ENCODE assay signal across 9 cellular contexts in the genomic region with DNA sequence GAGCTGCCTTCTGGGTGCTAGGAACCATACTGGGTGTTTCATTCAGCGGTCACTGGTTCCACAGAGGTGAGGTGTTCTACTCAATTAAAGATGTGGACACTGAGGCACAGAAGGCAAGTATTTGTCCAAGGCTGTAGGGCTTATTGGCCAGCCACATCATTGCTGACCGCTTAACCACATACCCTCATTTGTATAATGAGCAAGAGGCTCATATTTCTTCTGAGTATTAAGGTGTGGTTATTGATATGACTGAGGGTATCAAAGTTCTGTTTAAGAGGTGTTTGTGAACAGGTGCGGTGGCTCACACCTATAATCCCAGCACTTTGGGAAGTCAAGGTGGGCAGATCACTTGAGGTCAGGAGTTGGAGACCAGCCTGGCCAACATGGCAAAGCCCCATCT. TPM values are rescaled to one million over a fixed set of nuclear protein-coding genes. Genes with fewer than 3 reads are reported as not detected.
DNase-seq lines count a peak whose midpoint lies in the region; ATAC-seq, FAIRE-seq and TF ChIP-seq lines count a peak whose summit lies in the region.
"Had no signal": no experiment of that assay in that cellular context is flagged by ENCODE, and none has a peak within 500 bp of the region (broad histone marks: within the 10 kb centered on the region; RNA-seq: fewer than 3 reads in every experiment).

No MANE protein-coding gene starts in this region.

- POLR2A ChIA-PET in GM12878 (lab: Charles Lee), result interaction anchor here (0.5 to 9.1 kb wide), 5 partner anchors 10 to 203 kb away, joined by 3 to 80 read pairs (median 6); a partner anchor contains a TSS
- POLR2A ChIA-PET in naive thymus-derived CD4-positive, alpha-beta T cell (lab: Charles Lee), result interaction anchor here (0.6 to 5.1 kb wide), 3 partner anchors 14 to 420 kb away, joined by 3 to 51 read pairs (median 3); a partner anchor contains a TSS

- TF ChIP-seq CTCF in left ventricle myocardium inferior (IDR thresholded peaks at IDR 0.05; ENCODE audit: borderline replicate concordance) (no peak), GM12878 (IDR thresholded peaks at IDR 0.05 in 2 of 3, conservative IDR thresholded peaks at IDR 0.05 in 1 of 3; ENCODE audit: control insufficient read depth in 2 of 3, extremely low read depth in 1 of 3, insufficient read depth in 1 of 3, low read depth in 3 of 3, low read length in 3 of 3) (no peak), upper lobe of left lung (IDR thresholded peaks at IDR 0.05) (no peak), endodermal cell (conservative IDR thresholded peaks at IDR 0.05) (no peak)

- H4K20me1 ChIP-seq in GM12878 (ENCODE audit: control insufficient read depth, insufficient read depth), result peaks cover 39% of the 10 kb centered on the region

- H2AFZ ChIP-seq in GM12878 (ENCODE audit: control insufficient read depth, low read depth, low read length), result no peak overlapping the region

- H3K9me3 Mint-ChIP-seq in naive thymus-derived CD4-positive, alpha-beta T cell, result peaks cover 0 to 2% (median 0%) of the 10 kb centered on the region in 11 donors
- no peaks in the 10 kb centered on the region for H3K9me3 Mint-ChIP-seq in endodermal cell

- H3K27me3 ChIP-seq in left ventricle myocardium inferior (ENCODE audit: low read depth) (no peaks in the 10 kb centered on the region), GM12878 (replicated peaks in 1 of 2; ENCODE audit: control insufficient read depth in 2 of 2, insufficient read depth in 2 of 2, low read length in 1 of 2) (no peaks in the 10 kb centered on the region), upper lobe of left lung (no peaks in the 10 kb centered on the region), endodermal cell (ENCODE audit: control insufficient read depth, insufficient read depth, low read length, poor library complexity, severe bottlenecking) (no peaks in the 10 kb centered on the region)
- no peaks in the 10 kb centered on the region for H3K27me3 ChIP-seq in naive thymus-derived CD4-positive, alpha-beta T cell (ENCODE audit: control insufficient read depth in 2 of 2, insufficient read depth in 2 of 2, low read length in 2 of 2)

- H3K9me3 ChIP-seq in left ventricle myocardium inferior (replicated peaks) (no peaks in the 10 kb centered on the region), GM12878 (replicated peaks; ENCODE audit: control insufficient read depth, insufficient read depth, low read length) (no peaks in the 10 kb centered on the region), upper lobe of left lung (no peaks in the 10 kb centered on the region), endodermal cell (ENCODE audit: control insufficient read depth, low read length) (no peaks in the 10 kb centered on the region)
- H3K9me3 ChIP-seq in naive thymus-derived CD4-positive, alpha-beta T cell (ENCODE audit: control insufficient read depth in 2 of 3, low read length in 3 of 3), result no peaks in the 10 kb centered on the region

- no peak for TF ChIP-seq POLR2A in GM12878 (IDR thresholded peaks at IDR 0.05; ENCODE audit: low read depth, low read length)
- TF ChIP-seq POLR2A in upper lobe of left lung (IDR thresholded peaks at IDR 0.05), result no peak

- CTCF ChIA-PET in GM12878 (lab: Yijun Ruan, JAX), result interaction anchor here (1.1 to 2.1 kb wide), 3 partner anchors 12 to 30 kb away, joined by 3 to 7 read pairs (median 3); a partner anchor contains a TSS
- CTCF ChIA-PET in naive thymus-derived CD4-positive, alpha-beta T cell (lab: Charles Lee), result interaction anchor here (0.7 kb wide), 1 partner anchor 263 kb away, joined by 3 read pairs; no protein-coding TSS in a partner anchor

- TF ChIP-seq RAD21 in GM12878 (IDR thresholded peaks at IDR 0.05; ENCODE audit: insufficient read depth, low read depth, low read length), result no peak

- SMC1A ChIA-PET in GM12878 (lab: Charles Lee; ENCODE audit: uncharacterized antibody, unreplicated experiment), result interaction anchor here (1.0 to 12.4 kb wide), 7 partner anchors 8 to 263 kb away, joined by 3 to 113 read pairs (median 4); a partner anchor contains a TSS

- RAD21 ChIA-PET in GM12878 (lab: Charles Lee; ENCODE audit: unreplicated experiment), result interaction anchor here (4.1 to 8.0 kb wide), 2 partner anchors 13 kb away, joined by 47 to 51 read pairs; a partner anchor contains a TSS

- in situ Hi-C loops in GM12878 (cut with MboI), result no loop called here

- BruUV-seq in GM12878 (replicated peaks; lab: Mats Ljungman, UMichigan), result no TSS peak

- peaks cover 100% of the 10 kb centered on the region for H3K79me2 ChIP-seq in GM12878 (ENCODE audit: control insufficient read depth, insufficient read depth, low read length)

- no peak for FAIRE-seq in GM12878 (lab: Jason Lieb, UNC)

- H3K36me3 ChIP-seq in left ventricle myocardium inferior (no peaks in the 10 kb centered on the region), GM12878 (ENCODE audit: control insufficient read depth in 2 of 2, insufficient read depth in 2 of 2, low read length in 1 of 2) (peaks cover 2 to 13% of the 10 kb centered on the region in 2 experiments), upper lobe of left lung (no peaks in the 10 kb centered on the region), endodermal cell (ENCODE audit: control insufficient read depth, insufficient read depth, low read length) (peaks cover 21% of the 10 kb centered on the region)
- H3K36me3 ChIP-seq in naive thymus-derived CD4-positive, alpha-beta T cell (ENCODE audit: control insufficient read depth in 2 of 3, insufficient read depth in 3 of 3, low read length in 3 of 3), result no peaks in the 10 kb centered on the region

- H3K4me1 Mint-ChIP-seq in naive thymus-derived CD4-positive, alpha-beta T cell, result peaks cover 73 to 94% (median 89%) of the 10 kb centered on the region in 7 donors
- H3K4me1 Mint-ChIP-seq in endodermal cell, result peaks cover 67% of the 10 kb centered on the region

- H3K27ac Mint-ChIP-seq in naive thymus-derived CD4-positive, alpha-beta T cell, result peak overlapping the region in 6 of 9 donors; percentile 64 to 92 (median 82)
- H3K27ac Mint-ChIP-seq in endodermal cell, result no peak overlapping the region

- no peaks in the 10 kb centered on the region for H3K27me3 Mint-ChIP-seq in naive thymus-derived CD4-positive, alpha-beta T cell
- H3K27me3 Mint-ChIP-seq in endodermal cell (ENCODE audit: insufficient read depth), result no peaks in the 10 kb centered on the region

- peak overlapping the region; percentile 36 for H3K4me2 ChIP-seq in GM12878 (ENCODE audit: control insufficient read depth, insufficient read depth)

- H3K4me1 ChIP-seq in left ventricle myocardium inferior, result peaks cover 99% of the 10 kb centered on the region
- peaks cover 81% of the 10 kb centered on the region for H3K4me1 ChIP-seq in GM12878 (ENCODE audit: control insufficient read depth, insufficient read depth, low read length)
- peaks cover 80 to 81% of the 10 kb centered on the region in 2 donors for H3K4me1 ChIP-seq in naive thymus-derived CD4-positive, alpha-beta T cell (ENCODE audit: control insufficient read depth in 2 of 2, insufficient read depth in 2 of 2, low read length in 2 of 2)
- H3K4me1 ChIP-seq in upper lobe of left lung, result peaks cover 71 to 97% (median 76%) of the 10 kb centered on the region in 4 donors
- no peaks in the 10 kb centered on the region for H3K4me1 ChIP-seq in endodermal cell (ENCODE audit: control insufficient read depth, insufficient read depth, low read length)

- WGBS in GM12878 (ENCODE audit: insufficient coverage, insufficient replicate concordance, low lambda C conversion rate, missing lambda C conversion rate), result 19% methylated on average over 3 of the region's 3 CpGs
- WGBS in upper lobe of left lung, 2 donors, result 77 to 91% methylated on average over 3 of the region's 3 CpGs
- WGBS in endodermal cell (ENCODE audit: insufficient coverage in 1 of 2, insufficient read length in 1 of 2), 2 experiments, result 83 to 96% methylated on average over 1 to 3 of the region's 3 CpGs

- H3K9ac ChIP-seq in GM12878 (ENCODE audit: control insufficient read depth, insufficient read depth, low read length) (no peak overlapping the region), endodermal cell (ENCODE audit: extremely low read depth, low read length, poor library complexity, severe bottlenecking) (no peak overlapping the region)

- intact Hi-C loops in left ventricle myocardium inferior (cut with micrococcal nuclease) (no loop called here), left ventricle myocardium superior (cut with micrococcal nuclease) (no loop called here), GM12878 (cut with micrococcal nuclease; ENCODE audit: unreplicated experiment) (no loop called here)
- intact Hi-C loops in naive thymus-derived CD4-positive, alpha-beta T cell (cut with micrococcal nuclease), result no loop called here

- H3K4me3 Mint-ChIP-seq in naive thymus-derived CD4-positive, alpha-beta T cell, result peak overlapping the region in 8 of 10 donors; percentile 23 to 85 (median 76)
- H3K4me3 Mint-ChIP-seq in endodermal cell, result no peak overlapping the region

- peak overlapping the region; percentile 13 for H3K4me3 ChIP-seq in left ventricle myocardium inferior
- H3K4me3 ChIP-seq in GM12878, result 0 out of 2 replicates have a peak overlapping the region, but pooled peaks have one; percentile 42
- H3K4me3 ChIP-seq in naive thymus-derived CD4-positive, alpha-beta T cell (ENCODE audit: low read length), result no peak overlapping the region
- no peak overlapping the region for H3K4me3 ChIP-seq in upper lobe of left lung
- H3K4me3 ChIP-seq in endodermal cell (ENCODE audit: low read length), result no peak overlapping the region

- peak overlapping the region; percentile 83 for H3K27ac ChIP-seq in left ventricle myocardium inferior (replicated peaks)
- peak overlapping the region; percentile 50; the same call in 1 of the 2 replicates for H3K27ac ChIP-seq in GM12878 (ENCODE audit: control insufficient read depth, insufficient read depth)
- H3K27ac ChIP-seq in naive thymus-derived CD4-positive, alpha-beta T cell (ENCODE audit: low read depth, low read length), result peak overlapping the region; percentile 51
- H3K27ac ChIP-seq in upper lobe of left lung, result peak overlapping the region in 3 of 4 donors; percentile 24 to 72 (median 37)
- no peak overlapping the region for H3K27ac ChIP-seq in endodermal cell (ENCODE audit: low read depth, low read length)

- H3K36me3 Mint-ChIP-seq in naive thymus-derived CD4-positive, alpha-beta T cell, result peaks cover 0 to 19% (median 0%) of the 10 kb centered on the region in 5 donors
- H3K36me3 Mint-ChIP-seq in endodermal cell (ENCODE audit: low read depth), result peaks cover 2% of the 10 kb centered on the region

- no peak; a peak in 1 of 4 replicates for TF ChIP-seq EP300 in GM12878 (IDR thresholded peaks at IDR 0.05; ENCODE audit: borderline replicate concordance in 1 of 2, control insufficient read depth in 1 of 2, low read depth in 2 of 2, low read length in 2 of 2)
- TF ChIP-seq EP300 in upper lobe of left lung (IDR thresholded peaks at IDR 0.05), result no peak

- no peak for DNase-seq in left ventricle myocardium inferior
- no peak for DNase-seq in left ventricle myocardium superior
- DNase-seq in GM12878 (ENCODE audit: low read depth, low spot score), result no peak
- DNase-seq in naive thymus-derived CD4-positive, alpha-beta T cell, result no peak
- no peak for DNase-seq in upper lobe of left lung
- no peak for DNase-seq in endodermal cell
- DNase-seq: activated CD8-positive, alpha-beta memory T cell treated with anti-CD3 and anti-CD28 coated beads for 24 hours had no signal

- ATAC-seq in left ventricle myocardium superior, result no peak
- ATAC-seq in GM12878, result peak; percentile 23
- ATAC-seq in naive thymus-derived CD4-positive, alpha-beta T cell, result no peak
- ATAC-seq in upper lobe of left lung (ENCODE audit: low FRiP score in 2 of 2), result no peak
- no peak for ATAC-seq in SK-N-SH treated with all-trans-retinoic acid at 6 μM for 48 hours
- no peak for ATAC-seq in GM18873 (IDR thresholded peaks at IDR 0.05; ENCODE audit: low FRiP score, unreplicated experiment)

RNA-seq across cellular contexts. Expression of a gene that starts 14.3 kb away (rescaled TPM):
- total RNA-seq in left ventricle myocardium inferior (26.0 TPM), left ventricle myocardium superior (26.1 TPM), GM12878 (2014; rRNA removed) (64.3 and 66.3 TPM in 2 replicates), GM12878 (2014; rRNA removed; fragmentation: Illumina TruSeq; extraction: Trizol) (65.0 and 68.2 TPM in 2 replicates), GM12878 (2021) (81.2 and 82.0 TPM in 2 replicates), upper lobe of left lung (10 to 100 TPM; 28.0 to 48.5 (median 43.3) TPM), endodermal cell (10 to 100 TPM; 73.2 to 93.6 TPM)
- 173 and 195 TPM in 2 replicates for total RNA-seq in GM12878 (2013; cell fraction: nucleolus; rRNA removed)
- 41.0 TPM for polyA plus RNA-seq in GM12878 (2011; ENCODE audit: low read depth)
- polyA plus RNA-seq in GM12878 (2011; rRNA removed) (108 and 145 TPM in 2 replicates), GM12878 (2014; fragmentation: Illumina TruSeq; extraction: Trizol) (85.4 and 87.7 TPM in 2 replicates), GM12878 (2014; fragmentation: Nextera tagmentation; extraction: Ambion mirVana) (10 to 100 TPM; 34.9 to 53.2 TPM), GM12878 (2014; rRNA removed) (69.8 and 70.9 TPM in 2 replicates), GM12878 (2016; fragmentation: Nextera tagmentation; extraction: Ambion mirVana) (10 to 100 TPM; 81.4 to 87.5 TPM)
- 114 and 133 TPM in 2 replicates for polyA plus RNA-seq in GM12878 (2011; cell fraction: cytosol; rRNA removed)
- polyA plus RNA-seq in GM12878 (2011; cell fraction: nucleus; rRNA removed), result 80.2 and 87.1 TPM in 2 replicates
- polyA plus RNA-seq in GM12878 (2012), result 58.2 and 59.6 TPM in 2 replicates
- 120 and 122 TPM in 2 replicates for polyA minus RNA-seq in GM12878 (2011; rRNA and poly(A)+ RNA removed)
- polyA minus RNA-seq in GM12878 (2011; cell fraction: cytosol; rRNA and poly(A)+ RNA removed), result 52.4 and 63.9 TPM in 2 replicates
- polyA minus RNA-seq in GM12878 (2011; cell fraction: nucleus; rRNA and poly(A)+ RNA removed), result 64.7 and 74.7 TPM in 2 replicates
- total RNA-seq in naive thymus-derived CD4-positive, alpha-beta T cell, result 100 to 1,000 TPM in 1 of 5 experiments, 10 to 100 TPM in 4; 80.7 to 101 (median 91.8) TPM
- 10 to 100 TPM; 69.4 to 96.8 TPM for polyA plus RNA-seq in naive thymus-derived CD4-positive, alpha-beta T cell
- 68.6 TPM for polyA plus RNA-seq in endodermal cell (2013, experiment 1 of 2)
- 67.6 TPM for polyA plus RNA-seq in endodermal cell (2013, experiment 2 of 2)

RNA-seq across cellular contexts. Expression of a gene that starts 53.2 kb away (rescaled TPM):
- total RNA-seq in left ventricle myocardium inferior (16.0 TPM), left ventricle myocardium superior (16.0 TPM), GM12878 (2014; rRNA removed) (9.3 and 9.8 TPM in 2 replicates), GM12878 (2014; rRNA removed; fragmentation: Illumina TruSeq; extraction: Trizol) (8.6 and 8.9 TPM in 2 replicates), GM12878 (2021) (22.2 and 23.3 TPM in 2 replicates), upper lobe of left lung (10 to 100 TPM; 23.7 to 87.0 (median 27.1) TPM), endodermal cell (10 to 100 TPM; 32.1 to 39.0 TPM)
- 80.1 and 89.1 TPM in 2 replicates for total RNA-seq in GM12878 (2013; cell fraction: nucleolus; rRNA removed)
- polyA plus RNA-seq in GM12878 (2011; ENCODE audit: low read depth), result 8.2 TPM
- polyA plus RNA-seq in GM12878 (2011; rRNA removed) (3.7 and 5.1 TPM in 2 replicates), GM12878 (2014; fragmentation: Illumina TruSeq; extraction: Trizol) (8.5 and 12.4 TPM in 2 replicates), GM12878 (2014; fragmentation: Nextera tagmentation; extraction: Ambion mirVana) (under 1 TPM; 0.52 to 0.91 TPM), GM12878 (2014; rRNA removed) (8.6 and 10.3 TPM in 2 replicates), GM12878 (2016; fragmentation: Nextera tagmentation; extraction: Ambion mirVana) (1 to 10 TPM; 5.3 to 6.1 TPM)
- 7.5 and 9.4 TPM in 2 replicates for polyA plus RNA-seq in GM12878 (2011; cell fraction: cytosol; rRNA removed)
- polyA plus RNA-seq in GM12878 (2011; cell fraction: nucleus; rRNA removed), result 15.9 and 22.4 TPM in 2 replicates
- polyA plus RNA-seq in GM12878 (2012), result 13.2 and 14.7 TPM in 2 replicates
- 15.6 and 20.9 TPM in 2 replicates for polyA minus RNA-seq in GM12878 (2011; rRNA and poly(A)+ RNA removed)
- polyA minus RNA-seq in GM12878 (2011; cell fraction: cytosol; rRNA and poly(A)+ RNA removed), result 11.9 and 12.1 TPM in 2 replicates
- polyA minus RNA-seq in GM12878 (2011; cell fraction: nucleus; rRNA and poly(A)+ RNA removed), result 16.8 and 30.8 TPM in 2 replicates
- total RNA-seq in naive thymus-derived CD4-positive, alpha-beta T cell, result 10 to 100 TPM; 32.8 to 47.2 (median 44.1) TPM
- 1 to 10 TPM; 2.2 to 4.8 TPM for polyA plus RNA-seq in naive thymus-derived CD4-positive, alpha-beta T cell
- polyA plus RNA-seq in endodermal cell (2013, experiment 1 of 2), result 26.9 TPM
- 25.5 TPM for polyA plus RNA-seq in endodermal cell (2013, experiment 2 of 2)

Comparison
In these comparisons a context has a peak if more than half of its experiments do, and no peak if none do; other contexts are left out.
1. H3K4me3 ChIP-seq: peak in left ventricle myocardium inferior (single experiment) and GM12878 (single experiment); none in naive thymus-derived CD4-positive, alpha-beta T cell (single experiment), upper lobe of left lung (0 of 4) and endodermal cell (single experiment).